In the genomic region with DNA sequence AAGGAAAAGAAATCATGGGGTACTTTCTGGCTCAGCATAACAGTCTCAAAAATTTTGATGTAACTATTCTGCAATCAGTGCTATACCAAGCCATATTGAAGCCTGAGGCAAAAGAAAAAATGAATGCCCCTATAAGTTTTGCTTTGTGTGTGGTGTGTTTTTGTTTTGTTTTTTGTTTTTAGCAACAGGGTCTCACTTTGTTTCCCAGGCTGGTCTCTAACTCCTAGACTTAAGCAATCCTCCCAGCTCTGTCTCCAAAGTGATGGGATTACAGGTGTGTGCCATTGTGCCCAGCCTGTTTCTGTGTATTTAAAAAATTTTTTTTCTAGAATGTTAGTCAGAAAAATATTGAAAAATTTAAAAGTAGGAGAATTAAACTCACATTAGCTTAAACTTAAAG, we compare ENCODE assay signal across 14 cellular contexts.
DNase-seq lines count a peak whose midpoint lies in the region; ATAC-seq and TF ChIP-seq lines count a peak whose summit lies in the region.
"Had no signal": no experiment of that assay in that cellular context is flagged by ENCODE, and none has a peak within 500 bp of the region (broad histone marks: within the 10 kb centered on the region; RNA-seq: fewer than 3 reads in every experiment).

No MANE protein-coding gene starts in this region.

- H3K9me3 Mint-ChIP-seq in GM23338 = no peaks in the 10 kb centered on the region
- H3K9me3 Mint-ChIP-seq in neural progenitor cell = no peaks in the 10 kb centered on the region
- H3K9me3 Mint-ChIP-seq: CD4-positive, alpha-beta T cell had no signal

- H3K9me2 ChIP-seq in GM23338 (ENCODE audit: insufficient read depth) = no peaks in the 10 kb centered on the region

- H3K4me1 Mint-ChIP-seq in GM23338 (peaks cover 15% of the 10 kb centered on the region; the same call in 2 of the 3 replicates), neural progenitor cell (peaks cover 9% of the 10 kb centered on the region)
- H3K4me1 Mint-ChIP-seq: B cell had no signal

- H3K79me2 ChIP-seq in GM23338 (replicated peaks; ENCODE audit: insufficient read depth) = no peaks in the 10 kb centered on the region
- H3K79me2 ChIP-seq in neural progenitor cell (ENCODE audit: low read depth) = no peaks in the 10 kb centered on the region

- H3K4me3 Mint-ChIP-seq in GM23338 (no peak overlapping the region), neural progenitor cell (no peak overlapping the region)
- H3K4me3 Mint-ChIP-seq: B cell; CD4-positive, alpha-beta T cell had no signal

- H4K20me1 ChIP-seq in GM23338 (replicated peaks; ENCODE audit: insufficient read depth) = no peaks in the 10 kb centered on the region
- no peaks in the 10 kb centered on the region for H4K20me1 ChIP-seq in neural progenitor cell (ENCODE audit: low read depth)

- H3K27me3 Mint-ChIP-seq in GM23338 (ENCODE audit: insufficient read depth, low read depth, poor library complexity) (no peaks in the 10 kb centered on the region), neural progenitor cell (ENCODE audit: insufficient read depth, low read depth) (no peaks in the 10 kb centered on the region)
- H3K27me3 Mint-ChIP-seq: B cell; CD4-positive, alpha-beta T cell had no signal

- no peak overlapping the region for H2AFZ ChIP-seq in GM23338
- no peak overlapping the region for H2AFZ ChIP-seq in neural progenitor cell (replicated peaks)

- H3K27me3 ChIP-seq in GM23338 (ENCODE audit: insufficient read depth) (no peaks in the 10 kb centered on the region), adipocyte (replicated peaks; ENCODE audit: control insufficient read depth, insufficient read depth, low read length) (no peaks in the 10 kb centered on the region), neural progenitor cell (no peaks in the 10 kb centered on the region)

- H3F3A ChIP-seq in GM23338 (replicated peaks; ENCODE audit: low read depth) = no peaks in the 10 kb centered on the region
- H3F3A ChIP-seq in neural progenitor cell (ENCODE audit: low read depth) = no peaks in the 10 kb centered on the region

- H3K36me3 Mint-ChIP-seq in GM23338 (ENCODE audit: low read depth) = no peaks in the 10 kb centered on the region
- no peaks in the 10 kb centered on the region for H3K36me3 Mint-ChIP-seq in neural progenitor cell

- no peak overlapping the region for H3K4me2 ChIP-seq in GM23338
- peak overlapping the region; percentile 24 for H3K4me2 ChIP-seq in neural progenitor cell

- DNase-seq in GM23338 (ENCODE audit: low spot score) (peak; percentile 31), M059J (ENCODE audit: low read depth) (peak; percentile 3), adipocyte (ENCODE audit: low read depth) (peak; percentile 26), neural progenitor cell (ENCODE audit: low spot score) (peak; percentile 28), anterior cingulate cortex (lab: John Stamatoyannopoulos, UW) (no peak), ureter (ENCODE audit: low spot score) (no peak), NCI-H146 treated with DMSO at 0.1 percent for 48 hours (lab: John Stamatoyannopoulos, UW; ENCODE audit: unreplicated experiment) (no peak)
- DNase-seq: C1 segment of cervical spinal cord; Calu3; CD4-positive, alpha-beta T cell; DMS 273 treated with DMSO at 0.1 percent for 48 hours had no signal

- no peak overlapping the region for H3K4me3 ChIP-seq in GM23338
- H3K4me3 ChIP-seq in adipocyte (ENCODE audit: low read length) = no peak overlapping the region
- H3K4me3 ChIP-seq in neural progenitor cell = no peak overlapping the region

- H3K4me1 ChIP-seq in GM23338 (ENCODE audit: insufficient read depth) (peaks cover 13% of the 10 kb centered on the region), adipocyte (ENCODE audit: control insufficient read depth, insufficient read depth, low read length) (no peaks in the 10 kb centered on the region), neural progenitor cell (peaks cover 12% of the 10 kb centered on the region)

- H3K9me3 ChIP-seq in adipocyte (ENCODE audit: control insufficient read depth, low read length) (no peaks in the 10 kb centered on the region), neural progenitor cell (ENCODE audit: low read depth) (no peaks in the 10 kb centered on the region)

- ATAC-seq in GM23338 = peak; percentile 40
- ATAC-seq: HCT116, HepG2 had no signal

- H3K27ac Mint-ChIP-seq in GM23338 = no peak overlapping the region
- no peak overlapping the region for H3K27ac Mint-ChIP-seq in neural progenitor cell
- H3K27ac Mint-ChIP-seq: B cell; CD4-positive, alpha-beta T cell had no signal

- no peaks in the 10 kb centered on the region for H3K36me3 ChIP-seq in GM23338 (ENCODE audit: insufficient read depth)
- peaks cover 21% of the 10 kb centered on the region for H3K36me3 ChIP-seq in adipocyte (ENCODE audit: control insufficient read depth, insufficient read depth, low read length, severe bottlenecking)
- H3K36me3 ChIP-seq in neural progenitor cell = no peaks in the 10 kb centered on the region

- TF ChIP-seq CTCF in GM23338 (conservative IDR thresholded peaks at IDR 0.05; ENCODE audit: low read depth in 2 of 2) (no peak), neural progenitor cell (IDR thresholded peaks at IDR 0.05) (no peak)

- H3K9ac ChIP-seq in adipocyte (ENCODE audit: low read length) (no peak overlapping the region), neural progenitor cell (no peak overlapping the region)

- H3K27ac ChIP-seq in GM23338 (ENCODE audit: low read depth) (no peak overlapping the region), neural progenitor cell (no peak overlapping the region)

TF ChIP-seq in GM23338, 12 proteins besides CTCF, POLR2A, EP300 and RAD21 (continues in another document):
- TF ChIP-seq EZH2 (IDR thresholded peaks at IDR 0.05; ENCODE audit: low read depth, unreplicated experiment) (no peak), NANOG (IDR thresholded peaks at IDR 0.05; ENCODE audit: borderline replicate concordance) (no peak), CREB1 (CRISPR knock-in tag; IDR thresholded peaks at IDR 0.05; ENCODE audit: low read depth) (no peak)
- TF ChIP-seq, protein P1, sequence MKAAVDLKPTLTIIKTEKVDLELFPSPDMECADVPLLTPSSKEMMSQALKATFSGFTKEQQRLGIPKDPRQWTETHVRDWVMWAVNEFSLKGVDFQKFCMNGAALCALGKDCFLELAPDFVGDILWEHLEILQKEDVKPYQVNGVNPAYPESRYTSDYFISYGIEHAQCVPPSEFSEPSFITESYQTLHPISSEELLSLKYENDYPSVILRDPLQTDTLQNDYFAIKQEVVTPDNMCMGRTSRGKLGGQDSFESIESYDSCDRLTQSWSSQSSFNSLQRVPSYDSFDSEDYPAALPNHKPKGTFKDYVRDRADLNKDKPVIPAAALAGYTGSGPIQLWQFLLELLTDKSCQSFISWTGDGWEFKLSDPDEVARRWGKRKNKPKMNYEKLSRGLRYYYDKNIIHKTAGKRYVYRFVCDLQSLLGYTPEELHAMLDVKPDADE (IDR thresholded peaks at IDR 0.05) = no peak

Comparison
In these comparisons a context has a peak if more than half of its experiments do, and no peak if none do; other contexts are left out.
1. DNase-seq: peak in GM23338 (single experiment), M059J (single experiment), adipocyte (single experiment) and neural progenitor cell (single experiment); none in anterior cingulate cortex (0 of 58), ureter (single experiment) and NCI-H146 treated with DMSO at 0.1 percent for 48 hours (single experiment).